ENCODE assay signal across 8 cellular contexts in the genomic region with DNA sequence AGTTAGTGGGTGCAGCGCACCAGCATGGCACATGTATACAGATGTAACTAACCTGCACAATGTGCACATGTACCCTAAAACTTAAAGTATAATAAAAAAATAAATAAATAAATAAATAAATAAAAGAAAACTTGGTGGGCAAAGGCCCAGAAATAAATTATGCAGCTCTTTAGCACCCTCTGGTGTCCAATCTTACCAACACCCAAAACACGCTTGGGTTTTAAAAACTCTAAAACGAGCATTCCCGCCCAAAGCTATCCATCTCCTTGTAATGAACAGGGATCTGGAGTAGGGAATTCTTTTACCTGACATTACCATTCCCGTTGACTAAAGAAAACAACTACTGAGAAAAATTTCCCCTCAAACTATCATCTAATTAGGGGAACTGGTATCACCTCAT.
DNase-seq lines count a peak whose midpoint lies in the region; ATAC-seq and TF ChIP-seq lines count a peak whose summit lies in the region.
"Had no signal": no experiment of that assay in that cellular context is flagged by ENCODE, and none has a peak within 500 bp of the region (broad histone marks: within the 10 kb centered on the region; RNA-seq: fewer than 3 reads in every experiment).

No MANE protein-coding gene starts in this region.

- H3K36me3 ChIP-seq in Karpas-422 (ENCODE audit: insufficient read depth, low read length) = no peaks in the 10 kb centered on the region
- H3K36me3 ChIP-seq in mammary epithelial cell (ENCODE audit: insufficient read depth, low read length) = no peaks in the 10 kb centered on the region

- H3K27ac ChIP-seq in Karpas-422 (ENCODE audit: low read length) (no peak overlapping the region), mammary epithelial cell (ENCODE audit: insufficient read depth, low read depth, low read length) (no peak overlapping the region)

- no TSS peak for BruUV-seq in mammary epithelial cell (replicated peaks; lab: Mats Ljungman, UMichigan)

- dilution Hi-C loops in mammary epithelial cell (cut with HindIII; ENCODE audit: low sequenced_read_pairs) = no loop called here

- H3K27me3 ChIP-seq in Karpas-422 (ENCODE audit: low read length) = no peaks in the 10 kb centered on the region
- no peaks in the 10 kb centered on the region for H3K27me3 ChIP-seq in mammary epithelial cell (ENCODE audit: insufficient read depth, low read length)

- H3K4me3 ChIP-seq in Karpas-422 (ENCODE audit: low read length) (no peak overlapping the region), mammary epithelial cell (replicated peaks in 1 of 3; ENCODE audit: insufficient read depth in 1 of 3, low read depth in 2 of 3, low read length in 3 of 3) (no peak overlapping the region)

- CTCF ChIA-PET in mammary epithelial cell (lab: Charles Lee; ENCODE audit: low non-redundant PET) = no interaction called here

- no peaks in the 10 kb centered on the region for H3K27me3 Mint-ChIP-seq in mesothelial cell of epicardium (ENCODE audit: low read depth)

- H3K9me3 Mint-ChIP-seq in mesothelial cell of epicardium = no peaks in the 10 kb centered on the region
- H3K9me3 Mint-ChIP-seq: T-helper 1 cell treated with Interleukin-12 subunit alpha and Interleukin-12 subunit beta and Interleukin-4 antibody, amounts not matched to agents 30 μg/mL and 1 μg/mL, for 36 hours had no signal

- peaks cover 8% of the 10 kb centered on the region for H3K4me1 Mint-ChIP-seq in mesothelial cell of epicardium

- H3K9ac ChIP-seq in Karpas-422 (ENCODE audit: low read length) (no peak overlapping the region), mammary epithelial cell (ENCODE audit: insufficient read depth, low read length) (no peak overlapping the region)

- intact Hi-C loops in mammary epithelial cell (cut with micrococcal nuclease) = loop anchor here (5.0 kb wide), 3 partner anchors 271 to 779 kb away; no protein-coding TSS in a partner anchor
- intact Hi-C loops in posterior vena cava (cut with DNase I) = no loop called here

- H3K27ac Mint-ChIP-seq in mesothelial cell of epicardium = no peak overlapping the region
- H3K27ac Mint-ChIP-seq: T-helper 1 cell treated with Interleukin-12 subunit alpha and Interleukin-12 subunit beta and Interleukin-4 antibody, amounts not matched to agents 30 μg/mL and 1 μg/mL, for 36 hours had no signal

- H3K4me1 ChIP-seq in Karpas-422 (ENCODE audit: low read length) (no peaks in the 10 kb centered on the region), mammary epithelial cell (ENCODE audit: insufficient read depth, low read length) (no peaks in the 10 kb centered on the region)

- H4K20me1 ChIP-seq in Karpas-422 (ENCODE audit: insufficient read depth, low read depth, low read length) (no peaks in the 10 kb centered on the region), mammary epithelial cell (ENCODE audit: insufficient read depth, low read length) (no peaks in the 10 kb centered on the region)

- peaks cover 2% of the 10 kb centered on the region for H3K36me3 Mint-ChIP-seq in mesothelial cell of epicardium

- 93% methylated on average over 5 of the region's 5 CpGs for WGBS in mammary epithelial cell (ENCODE audit: low coverage, missing lambda C conversion rate)

- peak; percentile 12 to 47 for TF ChIP-seq CTCF in mammary epithelial cell (conservative IDR thresholded peaks at IDR 0.05 in 1 of 2, IDR thresholded peaks at IDR 0.05 in 1 of 2; ENCODE audit: extremely low read depth in 1 of 2, insufficient read depth in 1 of 2, low read depth in 1 of 2, low read length in 2 of 2)
- TF ChIP-seq CTCF in mesothelial cell of epicardium (IDR thresholded peaks at IDR 0.05; ENCODE audit: unreplicated experiment) = peak; percentile 76

- H2AFZ ChIP-seq in Karpas-422 (ENCODE audit: low read length) (no peak overlapping the region), mammary epithelial cell (ENCODE audit: low read depth, low read length) (no peak overlapping the region)

- no peaks in the 10 kb centered on the region for H3K9me2 ChIP-seq in Karpas-422 (replicated peaks; ENCODE audit: insufficient read depth, low read length)

- H3K9me3 ChIP-seq in Karpas-422 (ENCODE audit: low read length) = peaks cover 21% of the 10 kb centered on the region
- no peaks in the 10 kb centered on the region for H3K9me3 ChIP-seq in mammary epithelial cell (replicated peaks; ENCODE audit: insufficient read depth, low read length)

- DNase-seq in ELF-1 (ENCODE audit: low read depth, low spot score) (peak; percentile 20), Karpas-422 (peak; percentile 63), mammary epithelial cell (no peak), mesothelial cell of epicardium (ENCODE audit: low spot score in 2 of 2, unreplicated experiment in 2 of 2) (no peak), posterior vena cava (ENCODE audit: low spot score) (no peak)
- DNase-seq in activated CD8-positive, alpha-beta memory T cell treated with anti-CD3 and anti-CD28 coated beads, Interleukin-2, amount 50 U/mL, for 4 hours = no peak

- no peak overlapping the region for H3K4me2 ChIP-seq in Karpas-422 (ENCODE audit: low read depth, low read length, poor library complexity, severe bottlenecking)
- H3K4me2 ChIP-seq in mammary epithelial cell (ENCODE audit: insufficient read depth, low read depth, low read length) = no peak overlapping the region

- H3K79me2 ChIP-seq in Karpas-422 (ENCODE audit: low read length) (no peaks in the 10 kb centered on the region), mammary epithelial cell (ENCODE audit: insufficient read depth, low read length) (no peaks in the 10 kb centered on the region)

- in situ Hi-C loops in mammary epithelial cell (cut with MboI; ENCODE audit: low sequenced_read_pairs in 2 of 2) = no loop called here

- ATAC-seq in HG03521 (IDR thresholded peaks at IDR 0.05; ENCODE audit: unreplicated experiment) = no peak

- no peak overlapping the region for H3K4me3 Mint-ChIP-seq in mesothelial cell of epicardium
- H3K4me3 Mint-ChIP-seq: T-helper 1 cell treated with Interleukin-12 subunit alpha and Interleukin-12 subunit beta and Interleukin-4 antibody, amounts not matched to agents 30 μg/mL and 1 μg/mL, for 36 hours had no signal

Comparison
In these comparisons a context has a peak if more than half of its experiments do, and no peak if none do; other contexts are left out.
1. DNase-seq: peak in ELF-1 (single experiment) and Karpas-422 (single experiment); none in mammary epithelial cell (single experiment), mesothelial cell of epicardium (0 of 2), posterior vena cava (single experiment) and activated CD8-positive, alpha-beta memory T cell treated with anti-CD3 and anti-CD28 coated beads, Interleukin-2, amount 50 U/mL, for 4 hours (single experiment).